Comparison of ENCODE assay signal across 9 cellular contexts in the genomic region with DNA sequence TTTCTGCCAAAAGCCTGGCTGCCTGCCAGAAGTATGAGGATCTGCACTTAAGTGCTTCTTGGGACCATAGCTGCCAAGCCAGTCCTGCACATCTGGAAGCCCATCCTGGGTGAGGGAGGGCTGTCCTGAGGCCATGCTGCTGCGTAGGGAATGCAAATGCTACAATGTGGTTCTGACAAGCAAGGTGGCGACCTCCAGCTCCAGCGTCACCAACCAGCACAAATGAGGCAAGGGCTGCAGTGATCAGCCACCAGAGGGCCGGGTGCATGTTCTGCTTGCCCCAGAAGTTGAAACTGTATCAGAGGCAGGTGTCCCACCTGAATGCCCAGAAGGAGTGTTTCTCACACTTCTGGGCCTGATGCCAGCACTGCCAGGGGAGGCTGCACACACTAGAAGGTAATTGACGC.
A peak's percentile ranks its signal among the peaks of the same experiment; 100 is the strongest.
DNase-seq lines count a peak whose midpoint lies in the region; ATAC-seq, FAIRE-seq and TF ChIP-seq lines count a peak whose summit lies in the region.
"Had no signal": no experiment of that assay in that cellular context is flagged by ENCODE, and none has a peak within 500 bp of the region (broad histone marks: within the 10 kb centered on the region; RNA-seq: fewer than 3 reads in every experiment).

No MANE protein-coding gene starts in this region.

- POLR2A ChIA-PET in WTC11 (lab: Charles Lee), result interaction anchor here (0.6 kb wide), 1 partner anchor 285 kb away, joined by 3 read pairs; no protein-coding TSS in a partner anchor

- no peak for FAIRE-seq in D721Med (lab: Jason Lieb, UNC)

- H3K27ac Mint-ChIP-seq in WTC11, result no peak overlapping the region; the same call in 1 of the 2 replicates
- no peak overlapping the region for H3K27ac Mint-ChIP-seq in stimulated activated naive CD8-positive, alpha-beta T cell treated with anti-CD3 and anti-CD28 coated beads, Interleukin-15, amount 100 ng/mL, for 72 hours
- H3K27ac Mint-ChIP-seq: activated naive CD4-positive, alpha-beta T cell treated with anti-CD3 and anti-CD28 coated beads, Interleukin-2, amount 50 U/mL, for 72 hours had no signal

- TF ChIP-seq CTCF in WTC11 (IDR thresholded peaks at IDR 0.05) (peak; percentile 31; the same call in 1 of the 2 replicates), D721Med (IDR thresholded peaks at IDR 0.05; ENCODE audit: insufficient read depth, missing control alignments) (no peak)

- CTCF ChIA-PET in WTC11 (lab: Charles Lee), result interaction anchor here (0.5 to 2.3 kb wide), 21 partner anchors 9 to 612 kb away, joined by 3 to 28 read pairs (median 4); no protein-coding TSS in a partner anchor

- H3K9me3 Mint-ChIP-seq in WTC11, result no peaks in the 10 kb centered on the region
- no peaks in the 10 kb centered on the region for H3K9me3 Mint-ChIP-seq in stimulated activated naive CD8-positive, alpha-beta T cell treated with anti-CD3 and anti-CD28 coated beads, Interleukin-15, amount 100 ng/mL, for 72 hours
- H3K9me3 Mint-ChIP-seq: activated naive CD4-positive, alpha-beta T cell treated with anti-CD3 and anti-CD28 coated beads, Interleukin-2, amount 50 U/mL, for 72 hours had no signal

- DNase-seq in DMS53 (lab: John Stamatoyannopoulos, UW), result peak; percentile 78
- DNase-seq in HT1080 (ENCODE audit: low read depth), result peak; percentile 18
- DNase-seq in WTC11 (ENCODE audit: low spot score), result peak; percentile 66
- peak; percentile 14 to 15 for DNase-seq in stimulated activated naive CD8-positive, alpha-beta T cell treated with anti-CD3 and anti-CD28 coated beads, Interleukin-15, amount 100 ng/mL, for 72 hours
- DNase-seq in D721Med (ENCODE audit: insufficient read length, low spot score), result no peak

- ATAC-seq in GM19455 (IDR thresholded peaks at IDR 0.05; ENCODE audit: unreplicated experiment), result peak; percentile 59
- peak; percentile 100 for ATAC-seq in WTC11
- ATAC-seq in stimulated activated naive CD8-positive, alpha-beta T cell treated with anti-CD3 and anti-CD28 coated beads, Interleukin-15, amount 100 ng/mL, for 72 hours, result peak; percentile 28
- ATAC-seq in HG03045 (IDR thresholded peaks at IDR 0.05; ENCODE audit: unreplicated experiment), result no peak
- no peak for ATAC-seq in GM18520 (IDR thresholded peaks at IDR 0.05; ENCODE audit: unreplicated experiment)
- ATAC-seq: activated naive CD4-positive, alpha-beta T cell treated with anti-CD3 and anti-CD28 coated beads, Interleukin-2, amount 50 U/mL, for 72 hours had no signal

- no peaks in the 10 kb centered on the region for H3K4me1 Mint-ChIP-seq in WTC11
- H3K4me1 Mint-ChIP-seq in stimulated activated naive CD8-positive, alpha-beta T cell treated with anti-CD3 and anti-CD28 coated beads, Interleukin-15, amount 100 ng/mL, for 72 hours, result no peaks in the 10 kb centered on the region

- no peak overlapping the region for H3K4me3 Mint-ChIP-seq in WTC11
- no peak overlapping the region for H3K4me3 Mint-ChIP-seq in stimulated activated naive CD8-positive, alpha-beta T cell treated with anti-CD3 and anti-CD28 coated beads, Interleukin-15, amount 100 ng/mL, for 72 hours

- no peaks in the 10 kb centered on the region for H3K27me3 Mint-ChIP-seq in WTC11 (ENCODE audit: low read depth)
- H3K27me3 Mint-ChIP-seq in stimulated activated naive CD8-positive, alpha-beta T cell treated with anti-CD3 and anti-CD28 coated beads, Interleukin-15, amount 100 ng/mL, for 72 hours, result no peaks in the 10 kb centered on the region

- H3K36me3 Mint-ChIP-seq in WTC11, result no peaks in the 10 kb centered on the region
- H3K36me3 Mint-ChIP-seq: activated naive CD4-positive, alpha-beta T cell treated with anti-CD3 and anti-CD28 coated beads, Interleukin-2, amount 50 U/mL, for 72 hours had no signal

TF ChIP-seq in WTC11, 78 proteins besides CTCF, POLR2A, EP300 and RAD21:
- TF ChIP-seq, protein P1, sequence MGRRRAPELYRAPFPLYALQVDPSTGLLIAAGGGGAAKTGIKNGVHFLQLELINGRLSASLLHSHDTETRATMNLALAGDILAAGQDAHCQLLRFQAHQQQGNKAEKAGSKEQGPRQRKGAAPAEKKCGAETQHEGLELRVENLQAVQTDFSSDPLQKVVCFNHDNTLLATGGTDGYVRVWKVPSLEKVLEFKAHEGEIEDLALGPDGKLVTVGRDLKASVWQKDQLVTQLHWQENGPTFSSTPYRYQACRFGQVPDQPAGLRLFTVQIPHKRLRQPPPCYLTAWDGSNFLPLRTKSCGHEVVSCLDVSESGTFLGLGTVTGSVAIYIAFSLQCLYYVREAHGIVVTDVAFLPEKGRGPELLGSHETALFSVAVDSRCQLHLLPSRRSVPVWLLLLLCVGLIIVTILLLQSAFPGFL (CRISPR knock-in tag; IDR thresholded peaks at IDR 0.05; ENCODE audit: borderline replicate concordance), result no peak
- no peak for TF ChIP-seq ATF2 (CRISPR knock-in tag; IDR thresholded peaks at IDR 0.05; ENCODE audit: borderline replicate concordance, low read depth)
- TF ChIP-seq, protein P2, sequence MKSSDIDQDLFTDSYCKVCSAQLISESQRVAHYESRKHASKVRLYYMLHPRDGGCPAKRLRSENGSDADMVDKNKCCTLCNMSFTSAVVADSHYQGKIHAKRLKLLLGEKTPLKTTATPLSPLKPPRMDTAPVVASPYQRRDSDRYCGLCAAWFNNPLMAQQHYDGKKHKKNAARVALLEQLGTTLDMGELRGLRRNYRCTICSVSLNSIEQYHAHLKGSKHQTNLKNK (CRISPR knock-in tag; IDR thresholded peaks at IDR 0.05), result no peak
- TF ChIP-seq SMAD3 (CRISPR knock-in tag; IDR thresholded peaks at IDR 0.05; ENCODE audit: borderline replicate concordance), result 0 out of 2 replicates have a peak, but pooled peaks have one; percentile 47
- TF ChIP-seq, protein P3, sequence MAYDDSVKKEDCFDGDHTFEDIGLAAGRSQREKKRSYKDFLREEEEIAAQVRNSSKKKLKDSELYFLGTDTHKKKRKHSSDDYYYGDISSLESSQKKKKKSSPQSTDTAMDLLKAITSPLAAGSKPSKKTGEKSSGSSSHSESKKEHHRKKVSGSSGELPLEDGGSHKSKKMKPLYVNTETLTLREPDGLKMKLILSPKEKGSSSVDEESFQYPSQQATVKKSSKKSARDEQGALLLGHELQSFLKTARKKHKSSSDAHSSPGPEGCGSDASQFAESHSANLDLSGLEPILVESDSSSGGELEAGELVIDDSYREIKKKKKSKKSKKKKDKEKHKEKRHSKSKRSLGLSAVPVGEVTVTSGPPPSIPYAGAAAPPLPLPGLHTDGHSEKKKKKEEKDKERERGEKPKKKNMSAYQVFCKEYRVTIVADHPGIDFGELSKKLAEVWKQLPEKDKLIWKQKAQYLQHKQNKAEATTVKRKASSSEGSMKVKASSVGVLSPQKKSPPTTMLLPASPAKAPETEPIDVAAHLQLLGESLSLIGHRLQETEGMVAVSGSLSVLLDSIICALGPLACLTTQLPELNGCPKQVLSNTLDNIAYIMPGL (CRISPR knock-in tag; IDR thresholded peaks at IDR 0.05), result no peak

Comparison
In these comparisons a context has a peak if more than half of its experiments do, and no peak if none do; other contexts are left out.
1. ATAC-seq: peak in GM19455 (single experiment), WTC11 (single experiment) and stimulated activated naive CD8-positive, alpha-beta T cell treated with anti-CD3 and anti-CD28 coated beads, Interleukin-15, amount 100 ng/mL, for 72 hours (single experiment); none in HG03045 (single experiment) and GM18520 (single experiment).